10 cellular contexts compared by ENCODE assay signal in the genomic region with DNA sequence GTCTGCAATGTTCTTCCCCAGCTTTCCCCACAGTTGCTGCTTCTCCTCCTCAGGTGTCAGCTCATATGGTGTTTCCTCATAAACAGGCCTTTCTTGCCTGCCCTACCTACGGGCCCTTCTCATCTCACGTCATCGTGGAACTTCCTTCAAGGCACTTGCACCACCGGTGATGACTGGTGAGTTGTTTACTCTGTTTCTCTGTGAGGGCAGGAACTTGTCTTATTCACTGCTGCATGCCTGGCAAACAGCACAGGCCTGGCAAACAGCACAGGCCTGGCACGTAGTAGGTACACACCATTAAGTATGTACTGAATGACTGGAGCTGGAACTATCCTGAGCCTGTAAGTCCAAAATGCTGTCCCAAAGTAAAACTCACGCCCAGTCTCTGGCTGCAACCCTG. TPM values are rescaled to one million over a fixed set of nuclear protein-coding genes. Genes with fewer than 3 reads are reported as not detected.
DNase-seq lines count a peak whose midpoint lies in the region; ATAC-seq, FAIRE-seq and TF ChIP-seq lines count a peak whose summit lies in the region.
"Had no signal": no experiment of that assay in that cellular context is flagged by ENCODE, and none has a peak within 500 bp of the region (broad histone marks: within the 10 kb centered on the region; RNA-seq: fewer than 3 reads in every experiment).

No MANE protein-coding gene starts in this region.

- H3K4me1 ChIP-seq in OCI-LY1 (ENCODE audit: insufficient read depth, low read length, severe bottlenecking) = peaks cover 20% of the 10 kb centered on the region

- H2AFZ ChIP-seq in OCI-LY1 (ENCODE audit: low read length) = no peak overlapping the region

- no peak overlapping the region for H3K4me3 ChIP-seq in OCI-LY1 (ENCODE audit: low read depth, low read length, poor library complexity, severe bottlenecking)
- H3K4me3 ChIP-seq: thoracic aorta had no signal

- TF ChIP-seq POLR2A in erythroblast (IDR thresholded peaks at IDR 0.05; ENCODE audit: low read length) = no peak

- no peaks in the 10 kb centered on the region for H3K27me3 ChIP-seq in OCI-LY1 (ENCODE audit: insufficient read depth, low read length)

- no peak for ATAC-seq in activated naive CD8-positive, alpha-beta T cell treated with anti-CD3 and anti-CD28 coated beads, Interleukin-2, amount 50 U/mL, for 24 hours

- H3K4me3 Mint-ChIP-seq in activated naive CD8-positive, alpha-beta T cell treated with anti-CD3 and anti-CD28 coated beads, Interleukin-2, amount 50 U/mL, for 24 hours = no peak overlapping the region

- TF ChIP-seq CTCF in C4-2B (conservative IDR thresholded peaks at IDR 0.05) (no peak), OCI-LY1 (IDR thresholded peaks at IDR 0.05; ENCODE audit: low read length) (no peak)

- no peaks in the 10 kb centered on the region for H3F3A ChIP-seq in OCI-LY1 (ENCODE audit: insufficient read depth, low read length)

- no peak overlapping the region; the same call in 1 of the 2 replicates for H3K9ac ChIP-seq in OCI-LY1 (ENCODE audit: low read length)

- intact Hi-C loops in head of caudate nucleus (cut with DNase I) = no loop called here

- peak overlapping the region; percentile 74 for H3K27ac Mint-ChIP-seq in activated naive CD8-positive, alpha-beta T cell treated with anti-CD3 and anti-CD28 coated beads, Interleukin-2, amount 50 U/mL, for 24 hours

- H3K9me2 ChIP-seq in OCI-LY1 (ENCODE audit: low read depth, low read length) = no peaks in the 10 kb centered on the region

- peaks cover 15% of the 10 kb centered on the region for H3K4me1 Mint-ChIP-seq in activated naive CD8-positive, alpha-beta T cell treated with anti-CD3 and anti-CD28 coated beads, Interleukin-2, amount 50 U/mL, for 24 hours

- H3K27me3 Mint-ChIP-seq in activated naive CD8-positive, alpha-beta T cell treated with anti-CD3 and anti-CD28 coated beads, Interleukin-2, amount 50 U/mL, for 24 hours = no peaks in the 10 kb centered on the region

- H3K9me3 ChIP-seq in OCI-LY1 (ENCODE audit: low read length) = no peaks in the 10 kb centered on the region
- H3K9me3 ChIP-seq: thoracic aorta had no signal

- no peaks in the 10 kb centered on the region for H3K9me3 Mint-ChIP-seq in activated naive CD8-positive, alpha-beta T cell treated with anti-CD3 and anti-CD28 coated beads, Interleukin-2, amount 50 U/mL, for 24 hours

- H3K4me2 ChIP-seq in OCI-LY1 (ENCODE audit: low read length) = no peak overlapping the region; the same call in 1 of the 2 replicates

- H4K20me1 ChIP-seq in OCI-LY1 (ENCODE audit: insufficient read depth, low read length) = no peaks in the 10 kb centered on the region

- no peak for DNase-seq in activated naive CD8-positive, alpha-beta T cell treated with anti-CD3 and anti-CD28 coated beads, Interleukin-2, amount 50 U/mL, for 24 hours
- DNase-seq in mucosa of gallbladder (ENCODE audit: low spot score) (peak; percentile 27), NCI-H2081 treated with DMSO at 0.1 percent for 48 hours (lab: John Stamatoyannopoulos, UW) (no peak), erythroblast (lab: John Stamatoyannopoulos, UW) (no peak), head of caudate nucleus (no peak), GM19239 (ENCODE audit: insufficient read length, low spot score) (no peak)
- DNase-seq: NCI-H1436 treated with DMSO at 0.1 percent for 48 hours had no signal

- peaks cover 42% of the 10 kb centered on the region; the same call in 1 of the 2 replicates for H3K36me3 ChIP-seq in OCI-LY1 (ENCODE audit: insufficient read depth, low read length)

- H3K27ac ChIP-seq in C4-2B (peak overlapping the region; percentile 5; the same call in 1 of the 2 replicates), OCI-LY1 (ENCODE audit: low read depth, low read length, poor library complexity, severe bottlenecking) (peak overlapping the region; percentile 71)
- H3K27ac ChIP-seq: thoracic aorta had no signal

- FAIRE-seq in GM19239 (lab: Jason Lieb, UNC) = no peak

- no peaks in the 10 kb centered on the region for H3K79me2 ChIP-seq in OCI-LY1 (ENCODE audit: insufficient read depth, low read length)

- peaks cover 21% of the 10 kb centered on the region for H3K36me3 Mint-ChIP-seq in activated naive CD8-positive, alpha-beta T cell treated with anti-CD3 and anti-CD28 coated beads, Interleukin-2, amount 50 U/mL, for 24 hours (ENCODE audit: low read depth)

RNA-seq across cellular contexts. Expression of a gene that starts 25.8 kb away (rescaled TPM):
- 61.2 TPM for total RNA-seq in mucosa of gallbladder

RNA-seq across cellular contexts. Expression of a gene that starts 36.5 kb away (rescaled TPM):
- 30.3 TPM for total RNA-seq in mucosa of gallbladder

RNA-seq across cellular contexts. Expression of a gene that starts 37.8 kb away (rescaled TPM):
- 41.3 TPM for total RNA-seq in mucosa of gallbladder

RNA-seq across cellular contexts. Expression of a gene that starts 53.7 kb away (rescaled TPM):
- 12.1 TPM for total RNA-seq in mucosa of gallbladder
